In genomic region chr1:214447557-214447871, GRCh38 we compare ENCODE assay signal across 12 cellular contexts.
DNase-seq lines count a peak whose midpoint lies in the region; ATAC-seq, FAIRE-seq and TF ChIP-seq lines count a peak whose summit lies in the region.
"Had no signal": no experiment of that assay in that cellular context is flagged by ENCODE, and none has a peak within 500 bp of the region (broad histone marks: within the 10 kb centered on the region; RNA-seq: fewer than 3 reads in every experiment).

No MANE protein-coding gene starts in this region.

- intact Hi-C loops in A673 (cut with micrococcal nuclease; ENCODE audit: unreplicated experiment) = loop anchor here (2.0 to 5.0 kb wide), 2 partner anchors 45 to 50 kb away; no protein-coding TSS in a partner anchor

- no peak overlapping the region for H2AFZ ChIP-seq in keratinocyte (ENCODE audit: control insufficient read depth, low read length)

- peak overlapping the region; percentile 78 for H3K4me3 Mint-ChIP-seq in HFFc6
- H3K4me3 Mint-ChIP-seq: B cell had no signal

- TF ChIP-seq CTCF in A673 (conservative IDR thresholded peaks at IDR 0.05; ENCODE audit: low read depth, low read length) (no peak), HFFc6 (IDR thresholded peaks at IDR 0.05) (no peak), astrocyte of the cerebellum (IDR thresholded peaks at IDR 0.05; ENCODE audit: low read depth, low read length, missing control alignments) (no peak), keratinocyte (optimal IDR thresholded peaks at IDR 0.05 in 1 of 3, IDR thresholded peaks at IDR 0.05 in 1 of 3, conservative IDR thresholded peaks at IDR 0.05 in 1 of 3; ENCODE audit: extremely low read depth in 1 of 3, insufficient read depth in 2 of 3, low read length in 3 of 3) (no peak)

- H3K79me2 ChIP-seq in keratinocyte (ENCODE audit: control insufficient read depth, insufficient read depth, low read length) = peaks cover 57% of the 10 kb centered on the region

- BruUV-seq in A673 (replicated peaks; lab: Mats Ljungman, UMichigan) = no TSS peak

- DNase-seq in A673 (ENCODE audit: low spot score) (no peak), HFFc6 (no peak), astrocyte of the cerebellum (ENCODE audit: low read depth) (no peak), keratinocyte (ENCODE audit: low read depth, low spot score) (no peak), LoVo (ENCODE audit: low spot score) (no peak), islet precursor cell (no peak)
- DNase-seq in activated CD8-positive, alpha-beta memory T cell treated with anti-CD3 and anti-CD28 coated beads, Interleukin-2, amount 50 U/mL, for 4 hours = no peak
- DNase-seq: left colon; stimulated activated CD4-positive, alpha-beta T cell treated with anti-CD3 and anti-CD28 coated beads, Interleukin-15, amount 100 ng/mL, for 24 hours had no signal

- no peaks in the 10 kb centered on the region for H4K20me1 ChIP-seq in keratinocyte (ENCODE audit: control insufficient read depth, extremely low read depth, insufficient read depth, low read length)

- H3K9me3 Mint-ChIP-seq in HFFc6 = no peaks in the 10 kb centered on the region

- FAIRE-seq in keratinocyte (lab: Jason Lieb, UNC) = no peak

- CTCF ChIA-PET in A673 (lab: Charles Lee) = no interaction called here

- POLR2A ChIA-PET in A673 (lab: Charles Lee; ENCODE audit: low non-redundant PET) = no interaction called here

- peaks cover 4% of the 10 kb centered on the region; the same call in 1 of the 2 replicates for H3K27me3 Mint-ChIP-seq in HFFc6 (ENCODE audit: insufficient read depth)

- H3K36me3 ChIP-seq in A673 (ENCODE audit: insufficient read depth, low read length, poor library complexity, severe bottlenecking) (no peaks in the 10 kb centered on the region), keratinocyte (ENCODE audit: control insufficient read depth in 2 of 2, extremely low read depth in 1 of 2, insufficient read depth in 2 of 2, low read length in 2 of 2) (peaks cover 4 to 7% of the 10 kb centered on the region in 2 experiments)

- in situ Hi-C loops in astrocyte of the cerebellum (cut with HindIII; ENCODE audit: low sequenced_read_pairs) = no loop called here

- peak overlapping the region; percentile 86 for H3K27ac Mint-ChIP-seq in HFFc6
- H3K27ac Mint-ChIP-seq: B cell had no signal

- peak overlapping the region; percentile 68 for H3K9ac ChIP-seq in keratinocyte (ENCODE audit: control insufficient read depth, extremely low read depth, insufficient read depth, low read length)
- H3K9ac ChIP-seq: KMS-11 had no signal

- H3K27ac ChIP-seq in A673 (ENCODE audit: low read depth, low read length, poor library complexity, severe bottlenecking) (peak overlapping the region; percentile 90), keratinocyte (ENCODE audit: control insufficient read depth, insufficient read depth, low read length) (peak overlapping the region; percentile 95)
- H3K27ac ChIP-seq: KMS-11 had no signal

- H3K27me3 ChIP-seq in A673 (replicated peaks; ENCODE audit: insufficient read depth, low read depth, low read length, poor library complexity) (no peaks in the 10 kb centered on the region), keratinocyte (ENCODE audit: control insufficient read depth, extremely low read depth, insufficient read depth, low read length) (no peaks in the 10 kb centered on the region)

- peaks cover 71% of the 10 kb centered on the region for H3K4me1 ChIP-seq in A673 (ENCODE audit: insufficient read depth, low read length, poor library complexity, severe bottlenecking)
- H3K4me1 ChIP-seq in keratinocyte (ENCODE audit: control insufficient read depth, extremely low read depth, insufficient read depth, low read length) = peaks cover 58% of the 10 kb centered on the region

- H3K9me1 ChIP-seq in keratinocyte (ENCODE audit: control insufficient read depth, extremely low read depth, insufficient read depth, low read length) = peaks cover 3% of the 10 kb centered on the region

- peaks cover 89% of the 10 kb centered on the region for H3K4me1 Mint-ChIP-seq in HFFc6 (ENCODE audit: low read depth)
- H3K4me1 Mint-ChIP-seq: B cell had no signal

- H3K9me3 ChIP-seq in A673 (ENCODE audit: low read depth, low read length, poor library complexity, severe bottlenecking) (no peaks in the 10 kb centered on the region), keratinocyte (ENCODE audit: control insufficient read depth, low read depth, low read length) (no peaks in the 10 kb centered on the region)

- peaks cover 42% of the 10 kb centered on the region for H3K36me3 Mint-ChIP-seq in HFFc6 (ENCODE audit: low read depth)

- H3K4me3 ChIP-seq in A673 (ENCODE audit: low read depth, low read length, poor library complexity, severe bottlenecking) = no peak overlapping the region
- H3K4me3 ChIP-seq in astrocyte of the cerebellum (ENCODE audit: low read depth, low read length) = peak overlapping the region; percentile 7
- peak overlapping the region in 2 of 3 experiments; percentile 27 to 55 for H3K4me3 ChIP-seq in keratinocyte (ENCODE audit: control insufficient read depth in 2 of 3, extremely low read depth in 1 of 3, insufficient read depth in 2 of 3, low read depth in 1 of 3, low read length in 3 of 3)

- H3K4me2 ChIP-seq in keratinocyte (ENCODE audit: control insufficient read depth, extremely low read depth, insufficient read depth, low read depth, low read length) = peak overlapping the region; percentile 88
- H3K4me2 ChIP-seq: KMS-11 had no signal

- dilution Hi-C loops in keratinocyte (cut with MboI; ENCODE audit: extremely low pct_ligation_motif_present, low sequenced_read_pairs) = no loop called here

- no peak for ATAC-seq in HG03342 (IDR thresholded peaks at IDR 0.05; ENCODE audit: unreplicated experiment)
- ATAC-seq: left colon had no signal
